ENCODE assay signal across 10 cellular contexts in the genomic region with DNA sequence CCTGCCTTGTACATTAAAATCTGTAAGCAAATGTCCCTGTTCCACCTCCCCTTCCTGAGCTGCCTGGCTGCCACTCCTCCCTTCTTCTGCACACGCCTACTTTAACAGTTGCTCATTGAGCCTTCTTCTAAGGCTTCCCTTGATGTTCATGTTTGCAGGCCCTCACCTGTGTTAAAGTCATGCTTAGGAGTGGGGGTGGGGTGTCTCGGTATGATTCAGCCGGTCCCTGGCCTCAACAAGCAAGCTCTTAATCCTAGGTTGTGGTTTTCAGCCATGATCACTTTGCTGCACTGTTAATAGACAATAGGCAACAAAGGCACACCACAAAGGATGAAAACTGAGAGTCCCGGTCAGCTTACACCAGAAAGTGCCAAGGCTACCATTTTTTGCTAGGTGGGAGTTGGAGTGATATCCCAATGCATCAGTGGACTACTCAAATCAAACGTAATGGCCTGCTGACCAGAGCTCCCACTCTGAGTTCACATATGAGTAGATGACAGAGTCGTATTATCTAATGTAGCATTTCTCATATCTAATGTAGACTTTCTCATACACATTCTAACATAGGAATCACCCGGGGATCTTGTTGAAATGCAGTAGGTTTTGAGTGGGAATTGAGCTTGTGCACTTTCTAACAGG. TPM values are rescaled to one million over a fixed set of nuclear protein-coding genes. Genes with fewer than 3 reads are reported as not detected.
DNase-seq lines count a peak whose midpoint lies in the region; ATAC-seq, FAIRE-seq and TF ChIP-seq lines count a peak whose summit lies in the region.
"Had no signal": no experiment of that assay in that cellular context is flagged by ENCODE, and none has a peak within 500 bp of the region (broad histone marks: within the 10 kb centered on the region; RNA-seq: fewer than 3 reads in every experiment).

No MANE protein-coding gene starts in this region.

- peak; percentile 28 for DNase-seq in LHCN-M2 (ENCODE audit: low read depth)
- peak; percentile 95 for DNase-seq in bronchial epithelial cell (ENCODE audit: low read depth)
- no peak for DNase-seq in SIG-M5 treated with dmso at 0.1 percent for 504 hours (lab: John Stamatoyannopoulos, UW; ENCODE audit: unreplicated experiment)
- DNase-seq in substantia nigra (lab: John Stamatoyannopoulos, UW), result no peak
- DNase-seq in AG08395 (ENCODE audit: low spot score), result no peak
- DNase-seq: NCI-H526 treated with DMSO at 0.1 percent for 48 hours had no signal

- ATAC-seq in GM18499 (IDR thresholded peaks at IDR 0.05; ENCODE audit: insufficient read depth, unreplicated experiment) (peak; percentile 81), GM21723 (IDR thresholded peaks at IDR 0.05; ENCODE audit: unreplicated experiment) (peak; percentile 75), HG03175 (IDR thresholded peaks at IDR 0.05; ENCODE audit: unreplicated experiment) (no peak)

- no peaks in the 10 kb centered on the region for H3K27me3 ChIP-seq in bronchial epithelial cell (ENCODE audit: control insufficient read depth, insufficient read depth, low read length)

- no peaks in the 10 kb centered on the region for H3K36me3 ChIP-seq in bronchial epithelial cell (ENCODE audit: control insufficient read depth, insufficient read depth, low read length)

- no peak overlapping the region for H3K4me3 ChIP-seq in bronchial epithelial cell (ENCODE audit: low read depth, low read length)

- no peak for TF ChIP-seq CTCF in bronchial epithelial cell (IDR thresholded peaks at IDR 0.05; ENCODE audit: insufficient read depth, low read length, severe bottlenecking)

- FAIRE-seq in bronchial epithelial cell (lab: Jason Lieb, UNC), result peak; percentile 95
- FAIRE-seq: endometrium had no signal

- H3K27ac ChIP-seq in substantia nigra (ENCODE audit: low read depth, low read length, poor library complexity, severe bottlenecking), result no peak overlapping the region

RNA-seq across cellular contexts. Expression of gene FUCA2, which starts 38.2 kb away (rescaled TPM):
- 94.8 and 95.8 TPM in 2 replicates for total RNA-seq in LHCN-M2 (2014; rRNA removed)
- polyA plus RNA-seq in LHCN-M2 (2012), result 79.9 TPM
- total RNA-seq in bronchial epithelial cell, result 24.1 and 35.3 TPM in 2 replicates

Comparison
In these comparisons a context has a peak if more than half of its experiments do, and no peak if none do; other contexts are left out.
1. DNase-seq: peak in LHCN-M2 (single experiment) and bronchial epithelial cell (single experiment); none in SIG-M5 treated with dmso at 0.1 percent for 504 hours (single experiment), substantia nigra (0 of 49) and AG08395 (single experiment).